8 cellular contexts compared by ENCODE assay signal in genomic region chr17:27295945-27296344, GRCh38. TPM values are rescaled to one million over a fixed set of nuclear protein-coding genes. Genes with fewer than 3 reads are reported as not detected.
DNase-seq lines count a peak whose midpoint lies in the region; ATAC-seq and TF ChIP-seq lines count a peak whose summit lies in the region.

No MANE protein-coding gene starts in this region.

- 5% methylated on average over 10 of the region's 10 CpGs for WGBS in esophagus muscularis mucosa

- POLR2A ChIA-PET in RWPE1 (lab: Yijun Ruan, JAX; ENCODE audit: low non-redundant PET), result interaction anchor here (0.7 kb wide), 1 partner anchor 389 kb away, joined by 4 read pairs; no protein-coding TSS in a partner anchor

- no peaks in the 10 kb centered on the region for H3K9me3 ChIP-seq in esophagus muscularis mucosa

- intact Hi-C loops in esophagus muscularis mucosa (cut with DNase I), result loop anchor here (2.0 kb wide), 2 partner anchors 37 to 51 kb away; no protein-coding TSS in a partner anchor

- no peak for TF ChIP-seq POLR2A in esophagus muscularis mucosa (IDR thresholded peaks at IDR 0.05; ENCODE audit: low read depth)

- H3K9ac ChIP-seq in rectal smooth muscle tissue (ENCODE audit: low read length), result no peak overlapping the region

- TF ChIP-seq CTCF in RWPE1 (conservative IDR thresholded peaks at IDR 0.05; ENCODE audit: low read depth) (no peak), esophagus muscularis mucosa (IDR thresholded peaks at IDR 0.05) (no peak)

- H3K27ac ChIP-seq in RWPE1 (peak overlapping the region; percentile 75), esophagus muscularis mucosa (replicated peaks in 1 of 4) (peak overlapping the region; percentile 99 to 100 (median 100)), rectal smooth muscle tissue (ENCODE audit: low read depth, low read length) (peak overlapping the region; percentile 99)

- DNase-seq in ELF-1 (ENCODE audit: low read depth, low spot score) (peak; percentile 32), RWPE1 (ENCODE audit: low spot score) (no peak), esophagus muscularis mucosa (ENCODE audit: extremely low spot score) (no peak), Kasumi-1 (lab: John Stamatoyannopoulos, UW) (no peak), NCI-H446 (lab: John Stamatoyannopoulos, UW) (no peak)

- H3K27me3 ChIP-seq in esophagus muscularis mucosa (no peaks in the 10 kb centered on the region), rectal smooth muscle tissue (ENCODE audit: control insufficient read depth, insufficient read depth, low read length) (no peaks in the 10 kb centered on the region)

- ATAC-seq in HG02610 (IDR thresholded peaks at IDR 0.05; ENCODE audit: unreplicated experiment), result no peak
- no peak for ATAC-seq in GM18517 (IDR thresholded peaks at IDR 0.05; ENCODE audit: unreplicated experiment)

- H3K4me3 ChIP-seq in esophagus muscularis mucosa, result peak overlapping the region; percentile 85 to 98 (median 90)
- peak overlapping the region; percentile 95 for H3K4me3 ChIP-seq in rectal smooth muscle tissue (ENCODE audit: low read length)

- no peak for TF ChIP-seq EP300 in esophagus muscularis mucosa (IDR thresholded peaks at IDR 0.05)

- peaks cover 0 to 5% (median 0%) of the 10 kb centered on the region in 4 donors for H3K36me3 ChIP-seq in esophagus muscularis mucosa
- H3K36me3 ChIP-seq in rectal smooth muscle tissue (ENCODE audit: control insufficient read depth, insufficient read depth, low read length), result no peaks in the 10 kb centered on the region

- H3K4me1 ChIP-seq in esophagus muscularis mucosa, result peaks cover 44 to 60% (median 53%) of the 10 kb centered on the region in 4 donors
- peaks cover 17% of the 10 kb centered on the region for H3K4me1 ChIP-seq in rectal smooth muscle tissue (ENCODE audit: control insufficient read depth, insufficient read depth, low read length)

- CTCF ChIA-PET in RWPE1 (lab: Yijun Ruan, JAX), result no interaction called here

RNA-seq across cellular contexts. Expression of gene WSB1, which starts 2.0 kb away (rescaled TPM):
- 100 to 1,000 TPM in 3 of 4 donors, 10 to 100 TPM in 1; 84.1 to 125 (median 118) TPM for total RNA-seq in esophagus muscularis mucosa
